Comparison of ENCODE assay signal across 8 cellular contexts in the genomic region with DNA sequence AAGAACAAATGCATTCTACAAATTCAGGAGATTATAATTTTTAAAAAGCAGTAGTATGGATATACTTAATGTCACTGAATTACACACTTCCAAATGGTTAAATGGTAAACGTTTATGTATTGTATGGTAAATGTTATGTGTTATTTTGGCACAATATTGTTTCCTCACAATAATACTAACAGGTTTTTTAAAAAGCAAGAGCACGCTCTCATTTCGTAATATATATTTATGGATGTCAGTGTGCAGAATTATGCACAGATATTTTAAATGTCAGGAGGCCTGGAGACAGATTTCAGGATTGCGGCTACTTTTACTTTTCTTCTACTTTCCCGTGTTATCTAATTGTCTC. TPM values are rescaled to one million over a fixed set of nuclear protein-coding genes. Genes with fewer than 3 reads are reported as not detected.
DNase-seq lines count a peak whose midpoint lies in the region; ATAC-seq and TF ChIP-seq lines count a peak whose summit lies in the region.

No MANE protein-coding gene starts in this region.

- peak overlapping the region; percentile 85 to 98 (median 92) for H3K4me3 Mint-ChIP-seq in naive thymus-derived CD4-positive, alpha-beta T cell

- intact Hi-C loops in naive thymus-derived CD4-positive, alpha-beta T cell (cut with micrococcal nuclease) = loop anchor here (1.0 to 5.0 kb wide), 13 partner anchors 33 to 386 kb away; a partner anchor contains a TSS

- H3K36me3 ChIP-seq in naive thymus-derived CD4-positive, alpha-beta T cell (ENCODE audit: control insufficient read depth in 2 of 3, insufficient read depth in 3 of 3, low read length in 3 of 3) = no peaks in the 10 kb centered on the region

- no peaks in the 10 kb centered on the region for H3K27me3 ChIP-seq in naive thymus-derived CD4-positive, alpha-beta T cell (ENCODE audit: control insufficient read depth in 2 of 2, insufficient read depth in 2 of 2, low read length in 2 of 2)

- H3K9me3 Mint-ChIP-seq in naive thymus-derived CD4-positive, alpha-beta T cell = no peaks in the 10 kb centered on the region

- no peaks in the 10 kb centered on the region for H3K27me3 Mint-ChIP-seq in naive thymus-derived CD4-positive, alpha-beta T cell

- H3K27ac ChIP-seq in coronary artery = peak overlapping the region; percentile 77 to 85
- H3K27ac ChIP-seq in naive thymus-derived CD4-positive, alpha-beta T cell (ENCODE audit: low read depth, low read length) = peak overlapping the region; percentile 70

- POLR2A ChIA-PET in naive thymus-derived CD4-positive, alpha-beta T cell (lab: Charles Lee) = interaction anchor here (0.9 to 1.0 kb wide), 2 partner anchors 34 to 138 kb away, joined by 5 to 6 read pairs; a partner anchor contains a TSS
- POLR2A ChIA-PET in HEK293T (lab: Yijun Ruan, JAX) = interaction anchor here (1.1 kb wide), 1 partner anchor 34 kb away, joined by 3 read pairs; no protein-coding TSS in a partner anchor

- CTCF ChIA-PET in naive thymus-derived CD4-positive, alpha-beta T cell (lab: Charles Lee) = no interaction called here
- CTCF ChIA-PET in HEK293T (lab: Yijun Ruan, JAX) = no interaction called here

- in situ Hi-C loops in KBM-7 (cut with MboI; ENCODE audit: low pct_unique_long_range_greater_than_20kb, low sequenced_read_pairs) = no loop called here

- DNase-seq in AG09309 (ENCODE audit: low read depth) = no peak
- DNase-seq in KBM-7 = peak; percentile 57
- DNase-seq in coronary artery (ENCODE audit: low spot score) = no peak
- no peak for DNase-seq in naive thymus-derived CD4-positive, alpha-beta T cell
- no peak for DNase-seq in HEK293T (ENCODE audit: extremely low spot score)
- no peak for DNase-seq in NCI-H82 treated with DMSO at 0.1 percent for 48 hours (lab: John Stamatoyannopoulos, UW; ENCODE audit: unreplicated experiment)
- DNase-seq in NK-92 treated with Interleukin-12 subunit alpha and Interleukin-12 subunit beta, amount 100 ng/mL, for 24 hours (lab: John Stamatoyannopoulos, UW) = no peak

- TF ChIP-seq CTCF in AG09309 (IDR thresholded peaks at IDR 0.05; ENCODE audit: control insufficient read depth, insufficient read depth, low read depth, low read length, missing control alignments) (no peak), coronary artery (IDR thresholded peaks at IDR 0.05) (no peak)

- H3K36me3 Mint-ChIP-seq in naive thymus-derived CD4-positive, alpha-beta T cell = peaks cover 0 to 4% (median under 1%) of the 10 kb centered on the region in 5 donors

- no peak for ATAC-seq in naive thymus-derived CD4-positive, alpha-beta T cell
- no peak for ATAC-seq in HG02852 (IDR thresholded peaks at IDR 0.05; ENCODE audit: unreplicated experiment)

- H3K4me1 ChIP-seq in naive thymus-derived CD4-positive, alpha-beta T cell (ENCODE audit: control insufficient read depth in 2 of 2, insufficient read depth in 2 of 2, low read length in 2 of 2) = peaks cover 4 to 18% of the 10 kb centered on the region in 2 donors

- H3K4me3 ChIP-seq in AG09309 (ENCODE audit: control insufficient read depth, low read depth, low read length) = peak overlapping the region; percentile 60
- H3K4me3 ChIP-seq in coronary artery = peak overlapping the region; percentile 87
- peak overlapping the region; percentile 91 for H3K4me3 ChIP-seq in naive thymus-derived CD4-positive, alpha-beta T cell (ENCODE audit: low read length)

- H3K9me3 ChIP-seq in naive thymus-derived CD4-positive, alpha-beta T cell (ENCODE audit: control insufficient read depth in 2 of 3, low read length in 3 of 3) = no peaks in the 10 kb centered on the region

- H3K27ac Mint-ChIP-seq in naive thymus-derived CD4-positive, alpha-beta T cell = peak overlapping the region; percentile 76 to 91 (median 85)

- H3K4me1 Mint-ChIP-seq in naive thymus-derived CD4-positive, alpha-beta T cell = peaks cover 17 to 54% (median 45%) of the 10 kb centered on the region in 7 donors

TF ChIP-seq in HEK293T, 16 proteins besides CTCF, POLR2A, EP300 and RAD21:
- TF ChIP-seq NFRKB (IDR thresholded peaks at IDR 0.05) = no peak
- no peak for TF ChIP-seq FOXA1 (IDR thresholded peaks at IDR 0.05)
- TF ChIP-seq ELF4 (IDR thresholded peaks at IDR 0.05) = no peak
- TF ChIP-seq SUZ12 (IDR thresholded peaks at IDR 0.05) = no peak
- no peak for TF ChIP-seq CTBP1 (IDR thresholded peaks at IDR 0.05; ENCODE audit: borderline replicate concordance)
- no peak for TF ChIP-seq SP1 (IDR thresholded peaks at IDR 0.05)
- TF ChIP-seq, protein P1, sequence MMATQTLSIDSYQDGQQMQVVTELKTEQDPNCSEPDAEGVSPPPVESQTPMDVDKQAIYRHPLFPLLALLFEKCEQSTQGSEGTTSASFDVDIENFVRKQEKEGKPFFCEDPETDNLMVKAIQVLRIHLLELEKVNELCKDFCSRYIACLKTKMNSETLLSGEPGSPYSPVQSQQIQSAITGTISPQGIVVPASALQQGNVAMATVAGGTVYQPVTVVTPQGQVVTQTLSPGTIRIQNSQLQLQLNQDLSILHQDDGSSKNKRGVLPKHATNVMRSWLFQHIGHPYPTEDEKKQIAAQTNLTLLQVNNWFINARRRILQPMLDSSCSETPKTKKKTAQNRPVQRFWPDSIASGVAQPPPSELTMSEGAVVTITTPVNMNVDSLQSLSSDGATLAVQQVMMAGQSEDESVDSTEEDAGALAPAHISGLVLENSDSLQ (IDR thresholded peaks at IDR 0.05) = no peak
- no peak for TF ChIP-seq HDGF (IDR thresholded peaks at IDR 0.05; ENCODE audit: borderline replicate concordance)
- no peak for TF ChIP-seq ZNF384 (IDR thresholded peaks at IDR 0.05)
- no peak for TF ChIP-seq TARDBP (IDR thresholded peaks at IDR 0.05)

RNA-seq across cellular contexts. Expression of a gene that starts 0.5 kb away (rescaled TPM):
- 10 to 100 TPM; 16.8 to 37.6 (median 24.4) TPM for total RNA-seq in naive thymus-derived CD4-positive, alpha-beta T cell
- polyA plus RNA-seq in naive thymus-derived CD4-positive, alpha-beta T cell = 1 to 10 TPM; 5.1 to 6.7 TPM
